Comparison of ENCODE assay signal across 17 cellular contexts in genomic region chrX:19005909-19006308, GRCh38. TPM values are rescaled to one million over a fixed set of nuclear protein-coding genes. Genes with fewer than 3 reads are reported as not detected.
DNase-seq lines count a peak whose midpoint lies in the region; ATAC-seq, FAIRE-seq and TF ChIP-seq lines count a peak whose summit lies in the region.
"Had no signal": no experiment of that assay in that cellular context is flagged by ENCODE, and none has a peak within 500 bp of the region (broad histone marks: within the 10 kb centered on the region; RNA-seq: fewer than 3 reads in every experiment).

No MANE protein-coding gene starts in this region.

- H3K4me3 ChIP-seq in BE2C (ENCODE audit: low read depth, low read length) (no peak overlapping the region), bronchial epithelial cell (ENCODE audit: low read depth, low read length) (no peak overlapping the region), suprapubic skin (no peak overlapping the region)
- H3K4me3 ChIP-seq: dorsolateral prefrontal cortex, HAP-1, heart right ventricle, neural progenitor cell, right atrium auricular region had no signal

- H3K4me1 ChIP-seq in BE2C, result no peaks in the 10 kb centered on the region
- H3K4me1 ChIP-seq in suprapubic skin, result no peaks in the 10 kb centered on the region
- H3K4me1 ChIP-seq: HAP-1, heart right ventricle, neural progenitor cell, right atrium auricular region had no signal

- FAIRE-seq in bronchial epithelial cell (lab: Jason Lieb, UNC), result no peak

- TF ChIP-seq POLR2A in suprapubic skin (IDR thresholded peaks at IDR 0.05), result no peak

- 78% methylated on average over 4 of the region's 4 CpGs for WGBS in suprapubic skin

- ATAC-seq in HG02885 (IDR thresholded peaks at IDR 0.05; ENCODE audit: poor library complexity, unreplicated experiment), result no peak
- ATAC-seq: activated CD4-positive, CD25-positive, alpha-beta regulatory T cell treated with anti-CD3 and anti-CD28 coated beads, Interleukin-2, amount 50 U/mL, for 24 hours; activated naive CD4-positive, alpha-beta T cell treated with anti-CD3 and anti-CD28 coated beads, Interleukin-2, amount 50 U/mL, for 72 hours; heart right ventricle had no signal

- TF ChIP-seq EP300 in suprapubic skin (IDR thresholded peaks at IDR 0.05), result no peak

- DNase-seq in BE2C (no peak), DMS53 treated with DMSO at 0.1 percent for 48 hours (lab: John Stamatoyannopoulos, UW; ENCODE audit: unreplicated experiment) (peak; percentile 6), NAMALWA (ENCODE audit: low spot score) (peak; percentile 1), bronchial epithelial cell (ENCODE audit: low read depth) (no peak), suprapubic skin (ENCODE audit: low spot score in 2 of 2) (no peak)
- no peak for DNase-seq in stimulated activated CD4-positive, alpha-beta T cell treated with anti-CD3 and anti-CD28 coated beads, Interleukin-2, amount 100 ng/mL, for 48 hours
- DNase-seq: DMS153, dorsolateral prefrontal cortex, heart right ventricle, islet precursor cell, NCI-H1092 had no signal

- H3K9me3 ChIP-seq in BE2C (no peaks in the 10 kb centered on the region), suprapubic skin (no peaks in the 10 kb centered on the region)
- H3K9me3 ChIP-seq: HAP-1, heart right ventricle, right atrium auricular region had no signal

- H3K27ac ChIP-seq in suprapubic skin, result no peak overlapping the region
- H3K27ac ChIP-seq: dorsolateral prefrontal cortex, heart right ventricle, neural progenitor cell, right atrium auricular region had no signal

- TF ChIP-seq CTCF in BE2C (IDR thresholded peaks at IDR 0.05; ENCODE audit: low read depth, low read length) (peak; percentile 5; the same call in 1 of the 2 replicates), bronchial epithelial cell (IDR thresholded peaks at IDR 0.05; ENCODE audit: insufficient read depth, low read length, severe bottlenecking) (peak; percentile 48), suprapubic skin (IDR thresholded peaks at IDR 0.05) (no peak)

- no peaks in the 10 kb centered on the region for H3K27me3 ChIP-seq in BE2C
- no peaks in the 10 kb centered on the region for H3K27me3 ChIP-seq in bronchial epithelial cell (ENCODE audit: control insufficient read depth, insufficient read depth, low read length)
- no peaks in the 10 kb centered on the region for H3K27me3 ChIP-seq in suprapubic skin
- H3K27me3 ChIP-seq: heart right ventricle, neural progenitor cell, right atrium auricular region had no signal

- H3K36me3 ChIP-seq in BE2C (no peaks in the 10 kb centered on the region), bronchial epithelial cell (ENCODE audit: control insufficient read depth, insufficient read depth, low read length) (no peaks in the 10 kb centered on the region), suprapubic skin (no peaks in the 10 kb centered on the region)
- H3K36me3 ChIP-seq: HAP-1, neural progenitor cell, right atrium auricular region had no signal

RNA-seq across cellular contexts. Expression of gene PHKA2, which starts 22.0 kb away (rescaled TPM):
- polyA plus RNA-seq in BE2C (2012; ENCODE audit: insufficient read depth, insufficient read length, low read depth), result 42.1 TPM
- total RNA-seq in bronchial epithelial cell, result 16.6 and 17.8 TPM in 2 replicates
- total RNA-seq in suprapubic skin, result 10 to 100 TPM; 16.5 to 39.7 (median 24.8) TPM

Comparison
In these comparisons a context has a peak if more than half of its experiments do, and no peak if none do; other contexts are left out.
1. DNase-seq: peak in DMS53 treated with DMSO at 0.1 percent for 48 hours (single experiment) and NAMALWA (single experiment); none in BE2C (single experiment), bronchial epithelial cell (single experiment), stimulated activated CD4-positive, alpha-beta T cell treated with anti-CD3 and anti-CD28 coated beads, Interleukin-2, amount 100 ng/mL, for 48 hours (0 of 2) and suprapubic skin (0 of 2).
2. CTCF ChIP-seq: peak in BE2C (single experiment) and bronchial epithelial cell (single experiment); none in suprapubic skin (0 of 2).